1 cellular context compared by ENCODE assay signal in the genomic region with DNA sequence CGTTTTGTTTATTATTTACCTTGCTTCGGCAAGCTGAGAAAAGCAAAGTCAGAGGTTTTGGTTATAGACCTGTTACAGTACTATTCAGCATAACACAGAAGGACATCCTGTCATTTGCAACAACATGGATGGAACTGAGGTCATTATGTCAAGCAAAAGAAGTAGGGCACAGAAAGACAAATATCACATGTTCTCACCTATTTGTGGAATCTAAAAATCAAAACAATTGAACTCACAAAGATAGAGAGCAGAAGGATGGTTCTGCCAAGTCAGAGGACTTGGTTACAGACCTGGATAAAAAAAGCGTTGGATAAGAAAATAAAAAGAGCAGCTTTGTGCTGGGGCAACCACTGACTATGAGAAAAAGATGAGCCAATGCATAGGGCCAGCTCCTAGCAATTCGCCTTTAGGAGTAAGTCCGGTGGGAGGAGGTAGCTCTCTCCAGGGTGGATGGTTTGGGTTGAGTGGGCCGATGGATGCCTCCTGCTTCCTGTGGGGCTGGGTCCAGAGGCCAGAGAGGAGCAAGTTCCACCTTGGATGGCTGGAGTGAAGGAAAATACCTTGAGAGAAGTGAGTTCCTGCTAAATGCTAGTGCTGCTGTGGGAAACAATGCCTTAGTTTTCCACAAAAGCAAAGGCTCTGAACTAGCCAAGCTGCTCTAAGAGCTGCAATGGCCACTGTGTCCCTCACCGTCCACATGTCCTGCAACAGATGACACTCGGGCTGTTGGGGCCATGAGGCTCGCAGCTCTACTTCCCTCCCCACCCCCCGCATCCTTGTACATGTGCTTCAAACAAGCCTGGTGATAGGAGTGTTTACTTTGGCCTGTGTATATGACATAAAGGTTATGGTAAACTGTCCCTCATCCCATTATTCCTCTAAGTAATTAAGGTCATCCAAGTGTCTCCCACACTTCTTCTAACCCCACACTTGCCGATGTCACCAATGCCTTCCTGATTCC.
TF ChIP-seq lines count a peak whose summit lies in the region.

No MANE protein-coding gene starts in this region.

TF ChIP-seq in HepG2, 621 proteins besides CTCF, POLR2A, EP300 and RAD21 (continued from another document and continues in another):
- TF ChIP-seq ZKSCAN1 (IDR thresholded peaks at IDR 0.05; ENCODE audit: low read length) (no peak), ZNF746 (CRISPR knock-in tag; IDR thresholded peaks at IDR 0.05) (no peak), KLF15 (CRISPR knock-in tag; IDR thresholded peaks at IDR 0.05; ENCODE audit: borderline replicate concordance) (no peak), ARNT2 (CRISPR knock-in tag; IDR thresholded peaks at IDR 0.05; ENCODE audit: low read depth) (no peak), MED13 (CRISPR knock-in tag; IDR thresholded peaks at IDR 0.05) (no peak), ZNF143 (CRISPR knock-in tag; IDR thresholded peaks at IDR 0.05) (no peak), ZBTB2 (CRISPR knock-in tag; IDR thresholded peaks at IDR 0.05; ENCODE audit: low read depth) (no peak), SUZ12 (IDR thresholded peaks at IDR 0.05; ENCODE audit: low read depth, low read length) (no peak), GATA4 (IDR thresholded peaks at IDR 0.05; ENCODE audit: borderline replicate concordance, low read depth) (no peak), ZNF674 (CRISPR knock-in tag; IDR thresholded peaks at IDR 0.05; ENCODE audit: low read depth) (no peak), ARID3A (IDR thresholded peaks at IDR 0.05; ENCODE audit: low read depth, low read length) (no peak), MXD4 (CRISPR knock-in tag; IDR thresholded peaks at IDR 0.05) (0 out of 2 replicates have a peak, but pooled peaks have one; percentile 32), HIC2 (CRISPR knock-in tag; IDR thresholded peaks at IDR 0.05; ENCODE audit: low read depth) (no peak), ZNF513 (CRISPR knock-in tag; conservative IDR thresholded peaks at IDR 0.05) (no peak), HIVEP1 (CRISPR knock-in tag; IDR thresholded peaks at IDR 0.05) (0 out of 2 replicates have a peak, but pooled peaks have one; percentile 33), SAP130 (CRISPR knock-in tag; IDR thresholded peaks at IDR 0.05; ENCODE audit: low read depth) (peak; percentile 31; the same call in 1 of the 2 replicates), NFKB2 (CRISPR knock-in tag; IDR thresholded peaks at IDR 0.05; ENCODE audit: borderline replicate concordance) (no peak), DDIT3 (CRISPR knock-in tag; IDR thresholded peaks at IDR 0.05) (no peak), TRIM24 (CRISPR knock-in tag; IDR thresholded peaks at IDR 0.05) (no peak), ZNF317 (CRISPR knock-in tag; IDR thresholded peaks at IDR 0.05) (no peak), MXI1 (IDR thresholded peaks at IDR 0.05; ENCODE audit: borderline replicate concordance, low read depth, low read length) (no peak), RBAK (CRISPR knock-in tag; IDR thresholded peaks at IDR 0.05) (no peak), CEBPG (CRISPR knock-in tag; IDR thresholded peaks at IDR 0.05) (no peak), ZBTB20 (CRISPR knock-in tag; IDR thresholded peaks at IDR 0.05; ENCODE audit: borderline replicate concordance, low read depth) (no peak), ZNF3 (CRISPR knock-in tag; IDR thresholded peaks at IDR 0.05) (no peak), TOE1 (CRISPR knock-in tag; IDR thresholded peaks at IDR 0.05) (no peak), SIN3A (IDR thresholded peaks at IDR 0.05; ENCODE audit: borderline replicate concordance, low read depth, low read length) (no peak), ZNF800 (CRISPR knock-in tag; IDR thresholded peaks at IDR 0.05) (no peak), SRSF4 (IDR thresholded peaks at IDR 0.05; ENCODE audit: low read depth, low read length, poor library complexity, severe bottlenecking) (no peak), ZBTB4 (CRISPR knock-in tag; IDR thresholded peaks at IDR 0.05; ENCODE audit: borderline replicate concordance) (peak; percentile 63; the same call in 1 of the 2 replicates), MEF2D (CRISPR knock-in tag; IDR thresholded peaks at IDR 0.05) (no peak), ZNF891 (CRISPR knock-in tag; IDR thresholded peaks at IDR 0.05) (no peak), YEATS4 (CRISPR knock-in tag; IDR thresholded peaks at IDR 0.05; ENCODE audit: borderline replicate concordance) (no peak), ZSCAN20 (CRISPR knock-in tag; IDR thresholded peaks at IDR 0.05; ENCODE audit: borderline replicate concordance) (no peak), ZNF615 (CRISPR knock-in tag; IDR thresholded peaks at IDR 0.05; ENCODE audit: borderline replicate concordance) (no peak), PITX1 (CRISPR knock-in tag; IDR thresholded peaks at IDR 0.05) (peak; percentile 45; the same call in 1 of the 2 replicates), HHEX (CRISPR knock-in tag; IDR thresholded peaks at IDR 0.05) (no peak), CHD2 (IDR thresholded peaks at IDR 0.05; ENCODE audit: low read depth, low read length) (no peak), ZNF713 (CRISPR knock-in tag; IDR thresholded peaks at IDR 0.05) (no peak), JUNB (CRISPR knock-in tag; IDR thresholded peaks at IDR 0.05; ENCODE audit: borderline replicate concordance) (no peak), NR2F1 (CRISPR knock-in tag; IDR thresholded peaks at IDR 0.05) (no peak), ZNF335 (CRISPR knock-in tag; IDR thresholded peaks at IDR 0.05) (no peak), ZNF709 (CRISPR knock-in tag; IDR thresholded peaks at IDR 0.05) (no peak), PHB2 (IDR thresholded peaks at IDR 0.05; ENCODE audit: partially characterized antibody) (no peak), ZSCAN29 (CRISPR knock-in tag; conservative IDR thresholded peaks at IDR 0.05) (no peak), ZNF761 (CRISPR knock-in tag; conservative IDR thresholded peaks at IDR 0.05) (0 out of 2 replicates have a peak, but pooled peaks have one; percentile 29), ZNF501 (CRISPR knock-in tag; IDR thresholded peaks at IDR 0.05) (no peak), ZNF354B (CRISPR knock-in tag; IDR thresholded peaks at IDR 0.05) (no peak), MEIS1 (CRISPR knock-in tag; IDR thresholded peaks at IDR 0.05; ENCODE audit: borderline replicate concordance) (0 out of 2 replicates have a peak, but pooled peaks have one; percentile 59)
- TF ChIP-seq, protein P1, sequence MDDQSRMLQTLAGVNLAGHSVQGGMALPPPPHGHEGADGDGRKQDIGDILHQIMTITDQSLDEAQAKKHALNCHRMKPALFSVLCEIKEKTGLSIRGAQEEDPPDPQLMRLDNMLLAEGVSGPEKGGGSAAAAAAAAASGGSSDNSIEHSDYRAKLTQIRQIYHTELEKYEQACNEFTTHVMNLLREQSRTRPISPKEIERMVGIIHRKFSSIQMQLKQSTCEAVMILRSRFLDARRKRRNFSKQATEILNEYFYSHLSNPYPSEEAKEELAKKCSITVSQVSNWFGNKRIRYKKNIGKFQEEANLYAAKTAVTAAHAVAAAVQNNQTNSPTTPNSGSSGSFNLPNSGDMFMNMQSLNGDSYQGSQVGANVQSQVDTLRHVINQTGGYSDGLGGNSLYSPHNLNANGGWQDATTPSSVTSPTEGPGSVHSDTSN (CRISPR knock-in tag; IDR thresholded peaks at IDR 0.05; ENCODE audit: borderline replicate concordance): no peak
- TF ChIP-seq, protein P2, sequence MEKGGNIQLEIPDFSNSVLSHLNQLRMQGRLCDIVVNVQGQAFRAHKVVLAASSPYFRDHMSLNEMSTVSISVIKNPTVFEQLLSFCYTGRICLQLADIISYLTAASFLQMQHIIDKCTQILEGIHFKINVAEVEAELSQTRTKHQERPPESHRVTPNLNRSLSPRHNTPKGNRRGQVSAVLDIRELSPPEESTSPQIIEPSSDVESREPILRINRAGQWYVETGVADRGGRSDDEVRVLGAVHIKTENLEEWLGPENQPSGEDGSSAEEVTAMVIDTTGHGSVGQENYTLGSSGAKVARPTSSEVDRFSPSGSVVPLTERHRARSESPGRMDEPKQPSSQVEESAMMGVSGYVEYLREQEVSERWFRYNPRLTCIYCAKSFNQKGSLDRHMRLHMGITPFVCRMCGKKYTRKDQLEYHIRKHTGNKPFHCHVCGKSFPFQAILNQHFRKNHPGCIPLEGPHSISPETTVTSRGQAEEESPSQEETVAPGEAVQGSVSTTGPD (CRISPR knock-in tag; IDR thresholded peaks at IDR 0.05): 0 out of 2 replicates have a peak, but pooled peaks have one; percentile 21
